In genomic region chr6:36594029-36594815, GRCh38 we compare ENCODE assay signal across 1 cellular context.
TF ChIP-seq lines count a peak whose summit lies in the region.

TSS of gene SRSF3 (plus strand) at chr6:36594362. CDS start at chr6:36596763, 2,401 bp downstream.

TF ChIP-seq in WTC11, 78 proteins besides CTCF, POLR2A, EP300 and RAD21 (continued from another document and continues in another):
- TF ChIP-seq PRDM15 (CRISPR knock-in tag; IDR thresholded peaks at IDR 0.05) (no peak), IRF2 (CRISPR knock-in tag; IDR thresholded peaks at IDR 0.05; ENCODE audit: borderline replicate concordance, low read depth) (no peak), ZNF423 (CRISPR knock-in tag; IDR thresholded peaks at IDR 0.05) (no peak), GRHL2 (CRISPR knock-in tag; IDR thresholded peaks at IDR 0.05; ENCODE audit: insufficient replicate concordance, severe bottlenecking) (no peak), MLX (CRISPR knock-in tag; IDR thresholded peaks at IDR 0.05) (no peak), ZNF671 (CRISPR knock-in tag; IDR thresholded peaks at IDR 0.05) (peak; percentile 77), CDX4 (CRISPR knock-in tag; IDR thresholded peaks at IDR 0.05; ENCODE audit: borderline replicate concordance) (peak; percentile 16; the same call in 1 of the 2 replicates), PREB (CRISPR knock-in tag; IDR thresholded peaks at IDR 0.05; ENCODE audit: borderline replicate concordance) (no peak), ZNF425 (CRISPR knock-in tag; conservative IDR thresholded peaks at IDR 0.05) (peak; percentile 58; the same call in 1 of the 2 replicates), ZNF263 (CRISPR knock-in tag; IDR thresholded peaks at IDR 0.05; ENCODE audit: low read depth) (peak; percentile 79), ZNF219 (CRISPR knock-in tag; IDR thresholded peaks at IDR 0.05; ENCODE audit: borderline replicate concordance) (no peak), ZNF512 (CRISPR knock-in tag; IDR thresholded peaks at IDR 0.05; ENCODE audit: borderline replicate concordance) (no peak), ERG (CRISPR knock-in tag; IDR thresholded peaks at IDR 0.05) (no peak; the same call in 1 of the 2 replicates), FOXJ3 (CRISPR knock-in tag; IDR thresholded peaks at IDR 0.05; ENCODE audit: borderline replicate concordance) (no peak), EMX1 (CRISPR knock-in tag; IDR thresholded peaks at IDR 0.05) (peak; percentile 81; the same call in 1 of the 2 replicates), FOXP4 (CRISPR knock-in tag; IDR thresholded peaks at IDR 0.05) (0 out of 2 replicates have a peak, but pooled peaks have one; percentile 33), ZNF416 (CRISPR knock-in tag; IDR thresholded peaks at IDR 0.05) (peak; percentile 90; the same call in 1 of the 2 replicates), MXD4 (CRISPR knock-in tag; IDR thresholded peaks at IDR 0.05; ENCODE audit: borderline replicate concordance) (no peak), E2F1 (CRISPR knock-in tag; IDR thresholded peaks at IDR 0.05) (no peak), FOXP1 (CRISPR knock-in tag; IDR thresholded peaks at IDR 0.05; ENCODE audit: borderline replicate concordance) (peak; percentile 68; the same call in 1 of the 2 replicates), USF2 (CRISPR knock-in tag; IDR thresholded peaks at IDR 0.05) (peak; percentile 90), AFF4 (CRISPR knock-in tag; IDR thresholded peaks at IDR 0.05; ENCODE audit: borderline replicate concordance) (peak; percentile 85; the same call in 1 of the 2 replicates), OVOL2 (CRISPR knock-in tag; IDR thresholded peaks at IDR 0.05; ENCODE audit: borderline replicate concordance) (peak; percentile 70; the same call in 1 of the 2 replicates), ATF1 (CRISPR knock-in tag; IDR thresholded peaks at IDR 0.05) (no peak), ZNF396 (CRISPR knock-in tag; IDR thresholded peaks at IDR 0.05; ENCODE audit: borderline replicate concordance) (no peak), NR2C2 (CRISPR knock-in tag; IDR thresholded peaks at IDR 0.05) (no peak), E2F4 (CRISPR knock-in tag; IDR thresholded peaks at IDR 0.05; ENCODE audit: borderline replicate concordance, low read depth) (0 out of 2 replicates have a peak, but pooled peaks have one; percentile 42), JAZF1 (CRISPR knock-in tag; IDR thresholded peaks at IDR 0.05) (0 out of 2 replicates have a peak, but pooled peaks have one; percentile 34), CBFB (CRISPR knock-in tag; IDR thresholded peaks at IDR 0.05; ENCODE audit: low read depth) (no peak)
